Comparison of ENCODE assay signal across 1 cellular context in the genomic region with DNA sequence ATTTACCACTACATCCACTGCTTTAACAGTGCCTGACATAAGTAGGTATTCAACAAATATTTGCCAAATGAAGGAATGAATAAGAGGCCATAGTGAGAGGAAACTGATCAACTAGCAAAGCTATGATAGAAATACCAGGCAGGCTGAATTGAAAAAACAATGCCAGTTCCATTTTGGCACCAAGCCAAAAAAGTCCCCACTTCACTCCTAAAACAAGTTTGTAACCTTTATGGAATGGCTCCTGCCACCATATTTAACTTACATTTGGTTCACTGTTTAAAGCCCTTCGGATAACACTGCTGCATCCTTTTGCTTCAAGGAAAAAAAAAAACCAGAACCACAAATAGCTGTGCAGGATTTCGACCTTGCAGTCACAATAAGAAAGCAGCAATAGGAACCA.
TF ChIP-seq lines count a peak whose summit lies in the region.

No MANE protein-coding gene starts in this region.

TF ChIP-seq in GM23338, 12 proteins besides CTCF, POLR2A, EP300 and RAD21 (continued from another document):
- TF ChIP-seq REST (IDR thresholded peaks at IDR 0.05; ENCODE audit: unreplicated experiment) (no peak), NANOG (IDR thresholded peaks at IDR 0.05; ENCODE audit: borderline replicate concordance) (no peak)
